ENCODE assay signal across 16 cellular contexts in genomic region chr2:207416111-207416510, GRCh38.
DNase-seq lines count a peak whose midpoint lies in the region; TF ChIP-seq lines count a peak whose summit lies in the region.
"Had no signal": no experiment of that assay in that cellular context is flagged by ENCODE, and none has a peak within 500 bp of the region (broad histone marks: within the 10 kb centered on the region; RNA-seq: fewer than 3 reads in every experiment).

No MANE protein-coding gene starts in this region.

- no peaks in the 10 kb centered on the region for H3K27me3 ChIP-seq in MG63

- H3K36me3 ChIP-seq in MG63, result no peaks in the 10 kb centered on the region

- DNase-seq in MG63 (peak; percentile 71), glomerular visceral epithelial cell (ENCODE audit: extremely low spot score) (peak; percentile 24), NCI-H1048 (lab: John Stamatoyannopoulos, UW) (no peak), HFFc6 (no peak), T-helper 1 cell (no peak)
- DNase-seq in activated CD8-positive, alpha-beta memory T cell treated with anti-CD3 and anti-CD28 coated beads, Interleukin-2, amount 50 U/mL, for 4 hours, result no peak
- DNase-seq: CD8-positive, alpha-beta T cell; DND-41; GF-D8; Kasumi-1; MV-4-11; NCI-H1436 treated with DMSO at 0.1 percent for 48 hours; NCI-H226; NCI-H526; SK-N-SH had no signal

- H3K4me1 Mint-ChIP-seq in HFFc6 (ENCODE audit: low read depth), result peaks cover 6% of the 10 kb centered on the region

- peaks cover 5% of the 10 kb centered on the region for H3K27me3 Mint-ChIP-seq in HFFc6 (ENCODE audit: insufficient read depth)

- H3K4me3 ChIP-seq in MG63, result no peak overlapping the region

- no peak overlapping the region for H3K4me3 Mint-ChIP-seq in HFFc6
- H3K4me3 Mint-ChIP-seq: CD8-positive, alpha-beta T cell had no signal

- H3K27ac ChIP-seq in VCaP, result peak overlapping the region; percentile 39

- no peaks in the 10 kb centered on the region for H3K9me3 Mint-ChIP-seq in HFFc6
- H3K9me3 Mint-ChIP-seq: CD8-positive, alpha-beta T cell had no signal

- no peaks in the 10 kb centered on the region for H3K36me3 Mint-ChIP-seq in HFFc6 (ENCODE audit: low read depth)
- H3K36me3 Mint-ChIP-seq: CD8-positive, alpha-beta T cell had no signal

- H3K9me3 ChIP-seq in MG63, result no peaks in the 10 kb centered on the region
- H3K9me3 ChIP-seq: SK-N-SH had no signal

- H3K27ac Mint-ChIP-seq in HFFc6, result no peak overlapping the region
- H3K27ac Mint-ChIP-seq: CD8-positive, alpha-beta T cell had no signal

- no peak for TF ChIP-seq CTCF in VCaP (conservative IDR thresholded peaks at IDR 0.05)
- TF ChIP-seq CTCF in HFFc6 (IDR thresholded peaks at IDR 0.05), result no peak

Comparison
In these comparisons a context has a peak if more than half of its experiments do, and no peak if none do; other contexts are left out.
1. DNase-seq: peak in MG63 (single experiment) and glomerular visceral epithelial cell (single experiment); none in NCI-H1048 (single experiment), HFFc6 (single experiment), T-helper 1 cell (0 of 5) and activated CD8-positive, alpha-beta memory T cell treated with anti-CD3 and anti-CD28 coated beads, Interleukin-2, amount 50 U/mL, for 4 hours (single experiment).